Comparison of ENCODE assay signal across 5 cellular contexts in genomic region chr1:161548342-161548741, GRCh38. TPM values are rescaled to one million over a fixed set of nuclear protein-coding genes. Genes with fewer than 3 reads are reported as not detected.
"Had no signal": no experiment of that assay in that cellular context is flagged by ENCODE, and none has a peak within 500 bp of the region (broad histone marks: within the 10 kb centered on the region; RNA-seq: fewer than 3 reads in every experiment).

No MANE protein-coding gene starts in this region.

RNA-seq across cellular contexts. Expression of gene FCGR3A, which starts 1.3 kb away (rescaled TPM):
- total RNA-seq: activated CD4-positive, alpha-beta T cell treated with anti-CD3 and anti-CD28 coated beads for 36 hours; activated CD4-positive, alpha-beta T cell treated with anti-CD3 and anti-CD28 coated beads, Interleukin-2, amount 10 ng/mL, durations not matched to agents 7 days and 5 days; activated T-helper 2 cell treated with anti-CD3 and anti-CD28 coated beads, Interferon-gamma antibody, Interleukin-2, Interleukin-4, amounts not matched to agents 10 μg/mL and 5 μg/mL and 100 μg/mL, durations not matched to agents 14 hours and 24 hours and 36 hours; T-helper 1 cell treated with Interleukin-12 subunit alpha and Interleukin-12 subunit beta and Interleukin-4 antibody, amounts not matched to agents 30 ng/mL and 1 ng/mL, for 36 hours; T-helper 2 cell treated with Interferon-gamma antibody and Interleukin-4, amounts not matched to agents 100 ng/mL and 5 ng/mL, for 36 hours had no signal

RNA-seq across cellular contexts. Expression of gene FCGR2A, which starts 43.1 kb away (rescaled TPM):
- total RNA-seq: activated CD4-positive, alpha-beta T cell treated with anti-CD3 and anti-CD28 coated beads for 36 hours; activated CD4-positive, alpha-beta T cell treated with anti-CD3 and anti-CD28 coated beads, Interleukin-2, amount 10 ng/mL, durations not matched to agents 7 days and 5 days; T-helper 1 cell treated with Interleukin-12 subunit alpha and Interleukin-12 subunit beta and Interleukin-4 antibody, amounts not matched to agents 30 ng/mL and 1 ng/mL, for 36 hours had no signal
